ENCODE assay signal across 24 cellular contexts in the genomic region with DNA sequence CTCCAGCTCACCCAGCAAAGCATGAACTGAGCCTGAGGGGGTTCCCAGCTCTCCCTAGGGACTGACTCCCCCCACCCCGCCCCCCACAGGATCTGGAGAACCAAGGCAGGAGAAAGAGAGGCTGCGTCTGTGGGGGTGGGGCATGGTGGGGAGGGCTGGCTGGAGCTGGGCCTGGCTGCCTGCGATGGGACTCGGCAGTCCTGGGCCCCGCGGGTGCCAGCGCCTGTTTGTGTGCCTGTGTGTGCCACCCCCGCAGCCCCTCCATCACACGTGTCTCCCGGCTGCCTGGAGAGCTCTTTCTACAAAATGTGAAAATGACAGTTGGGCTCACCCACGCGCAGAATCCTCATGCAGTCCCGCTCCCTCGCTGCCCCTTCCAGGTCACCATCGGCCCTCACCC. TPM values are rescaled to one million over a fixed set of nuclear protein-coding genes. Genes with fewer than 3 reads are reported as not detected.
DNase-seq lines count a peak whose midpoint lies in the region; ATAC-seq and TF ChIP-seq lines count a peak whose summit lies in the region.
"Had no signal": no experiment of that assay in that cellular context is flagged by ENCODE, and none has a peak within 500 bp of the region (broad histone marks: within the 10 kb centered on the region; RNA-seq: fewer than 3 reads in every experiment).

No MANE protein-coding gene starts in this region.

- peak; percentile 46 for DNase-seq in activated naive CD4-positive, alpha-beta T cell treated with anti-CD3 and anti-CD28 coated beads for 36 hours
- DNase-seq in activated naive CD4-positive, alpha-beta T cell (lab: John Stamatoyannopoulos, UW) = no peak
- DNase-seq in Panc1 (ENCODE audit: low read depth, low spot score) = no peak
- peak in 2 of 10 donors; percentile 4 to 11 for DNase-seq in naive thymus-derived CD8-positive, alpha-beta T cell
- peak; percentile 14 for DNase-seq in stimulated activated naive CD4-positive, alpha-beta T cell treated with Interleukin-2 at 50 U/mL for 16 hours (lab: John Stamatoyannopoulos, UW)
- DNase-seq in NCI-H774 (lab: John Stamatoyannopoulos, UW) = no peak
- DNase-seq in ureter (ENCODE audit: low spot score) = no peak
- DNase-seq in natural killer cell = no peak
- DNase-seq: aorta, Caco-2, Kasumi-1, left cardiac atrium, NCI-H1048, NCI-H2081 treated with DMSO at 0.1 percent for 48 hours, NCI-H510A, nephron progenitor cell, spleen, SW 1271 had no signal

- ATAC-seq in Panc1 (0 out of 2 replicates have a peak, but pooled peaks have one; percentile 26), natural killer cell (no peak)
- peak; percentile 34 to 37 for ATAC-seq in naive thymus-derived CD8-positive, alpha-beta T cell
- ATAC-seq: esophagus mucosa, gastroesophageal sphincter, left cardiac atrium had no signal

- CTCF ChIA-PET in activated naive CD4-positive, alpha-beta T cell treated with anti-CD3 and anti-CD28 coated beads for 36 hours (lab: Charles Lee) = no interaction called here
- CTCF ChIA-PET in Panc1 (lab: Charles Lee) = no interaction called here

- TF ChIP-seq CTCF in Panc1 (IDR thresholded peaks at IDR 0.05) = no peak
- TF ChIP-seq CTCF in natural killer cell (IDR thresholded peaks at IDR 0.05) = no peak

- intact Hi-C loops in activated naive CD4-positive, alpha-beta T cell treated with anti-CD3 and anti-CD28 coated beads for 36 hours (cut with micrococcal nuclease) = no loop called here
- intact Hi-C loops in Panc1 (cut with micrococcal nuclease; ENCODE audit: unreplicated experiment) = no loop called here
- intact Hi-C loops in natural killer cell (cut with micrococcal nuclease) = no loop called here

- no peak overlapping the region for H3K4me3 Mint-ChIP-seq in activated naive CD4-positive, alpha-beta T cell treated with anti-CD3 and anti-CD28 coated beads for 36 hours
- H3K4me3 Mint-ChIP-seq in naive thymus-derived CD8-positive, alpha-beta T cell = peak overlapping the region in 3 of 10 donors; percentile 18 to 51 (median 36)
- H3K4me3 Mint-ChIP-seq in natural killer cell = no peak overlapping the region
- H3K4me3 Mint-ChIP-seq: central memory CD8-positive, alpha-beta T cell; stimulated activated naive CD8-positive, alpha-beta T cell treated with anti-CD3 and anti-CD28 coated beads, Interleukin-15, Interleukin-2, amounts not matched to agents 100 ng/mL and 50 ng/mL, for 24 hours had no signal

- no peaks in the 10 kb centered on the region for H3K9me3 ChIP-seq in Panc1 (ENCODE audit: control insufficient read depth, insufficient read depth, low read depth, low read length)
- H3K9me3 ChIP-seq: Caco-2 had no signal

- no peak overlapping the region for H3K27ac ChIP-seq in Panc1 (ENCODE audit: low read length)
- H3K27ac ChIP-seq: gastroesophageal sphincter, spleen, tibial nerve had no signal

- peaks cover 2% of the 10 kb centered on the region for H3K9me3 Mint-ChIP-seq in activated naive CD4-positive, alpha-beta T cell treated with anti-CD3 and anti-CD28 coated beads for 36 hours
- peaks cover 0 to 9% (median 3%) of the 10 kb centered on the region in 9 donors for H3K9me3 Mint-ChIP-seq in naive thymus-derived CD8-positive, alpha-beta T cell
- H3K9me3 Mint-ChIP-seq in natural killer cell = no peaks in the 10 kb centered on the region
- H3K9me3 Mint-ChIP-seq: activated T-helper 2 cell treated with anti-CD3 and anti-CD28 coated beads, Interferon-gamma antibody, Interleukin-2, Interleukin-4, amounts not matched to agents 10 μg/mL and 5 μg/mL and 100 μg/mL, durations not matched to agents 14 hours and 24 hours and 36 hours; central memory CD8-positive, alpha-beta T cell had no signal

- H3K36me3 Mint-ChIP-seq in activated naive CD4-positive, alpha-beta T cell treated with anti-CD3 and anti-CD28 coated beads for 36 hours (ENCODE audit: low read depth) = peaks cover 2% of the 10 kb centered on the region
- peaks cover 2 to 6% (median 3%) of the 10 kb centered on the region in 3 donors for H3K36me3 Mint-ChIP-seq in naive thymus-derived CD8-positive, alpha-beta T cell
- H3K36me3 Mint-ChIP-seq in natural killer cell = no peaks in the 10 kb centered on the region

- H3K4me1 Mint-ChIP-seq in activated naive CD4-positive, alpha-beta T cell treated with anti-CD3 and anti-CD28 coated beads for 36 hours (ENCODE audit: low read depth) = peaks cover 28% of the 10 kb centered on the region
- peaks cover 20 to 31% (median 25%) of the 10 kb centered on the region in 4 donors for H3K4me1 Mint-ChIP-seq in naive thymus-derived CD8-positive, alpha-beta T cell
- H3K4me1 Mint-ChIP-seq in natural killer cell = peaks cover 6 to 12% of the 10 kb centered on the region in 2 donors

- no peak overlapping the region for H3K4me3 ChIP-seq in Panc1 (ENCODE audit: low read depth in 2 of 2, low read length in 2 of 2)
- H3K4me3 ChIP-seq: gastroesophageal sphincter, spleen, tibial nerve had no signal

- no peaks in the 10 kb centered on the region for H3K27me3 ChIP-seq in Panc1 (ENCODE audit: control insufficient read depth, insufficient read depth, low read length)

- no peaks in the 10 kb centered on the region for H3K4me1 ChIP-seq in Panc1 (ENCODE audit: control insufficient read depth, insufficient read depth, low read length)
- H3K4me1 ChIP-seq: Caco-2, gastroesophageal sphincter, tibial nerve had no signal

- H3K27me3 Mint-ChIP-seq in activated naive CD4-positive, alpha-beta T cell treated with anti-CD3 and anti-CD28 coated beads for 36 hours (ENCODE audit: low read depth) = no peaks in the 10 kb centered on the region
- peaks cover 6 to 28% (median 18%) of the 10 kb centered on the region in 5 donors for H3K27me3 Mint-ChIP-seq in naive thymus-derived CD8-positive, alpha-beta T cell
- peaks cover 16 to 45% of the 10 kb centered on the region in 2 donors for H3K27me3 Mint-ChIP-seq in natural killer cell (ENCODE audit: low read depth in 2 of 2)

- in situ Hi-C loops in Panc1 (cut with HindIII; ENCODE audit: low pct_unique_long_range_greater_than_20kb, low sequenced_read_pairs) = no loop called here

- no peak overlapping the region for H3K27ac Mint-ChIP-seq in activated naive CD4-positive, alpha-beta T cell treated with anti-CD3 and anti-CD28 coated beads for 36 hours
- H3K27ac Mint-ChIP-seq in naive thymus-derived CD8-positive, alpha-beta T cell = peak overlapping the region in 1 of 10 donors; percentile 19
- no peak overlapping the region for H3K27ac Mint-ChIP-seq in natural killer cell
- H3K27ac Mint-ChIP-seq: activated T-helper 2 cell treated with anti-CD3 and anti-CD28 coated beads, Interferon-gamma antibody, Interleukin-2, Interleukin-4, amounts not matched to agents 10 μg/mL and 5 μg/mL and 100 μg/mL, durations not matched to agents 14 hours and 24 hours and 36 hours; nephron progenitor cell; stimulated activated naive CD8-positive, alpha-beta T cell treated with anti-CD3 and anti-CD28 coated beads, Interleukin-15, Interleukin-2, amounts not matched to agents 100 ng/mL and 50 ng/mL, for 24 hours had no signal

- H3K36me3 ChIP-seq in Panc1 (ENCODE audit: control insufficient read depth, insufficient read depth, low read length) = no peaks in the 10 kb centered on the region
- H3K36me3 ChIP-seq: gastroesophageal sphincter, spleen, tibial nerve had no signal

- POLR2A ChIA-PET in Panc1 (lab: Charles Lee) = no interaction called here
- POLR2A ChIA-PET in naive thymus-derived CD8-positive, alpha-beta T cell (lab: Charles Lee) = no interaction called here

- no TSS peak for BruUV-seq in Panc1 (replicated peaks; lab: Mats Ljungman, UMichigan)

RNA-seq across cellular contexts. Expression of a gene that starts 46.8 kb away (rescaled TPM):
- under 1 TPM; 0.27 to 0.31 TPM for total RNA-seq in activated naive CD4-positive, alpha-beta T cell treated with anti-CD3 and anti-CD28 coated beads for 36 hours
- total RNA-seq in Panc1 (2021; ENCODE audit: unreplicated experiment) (0.23 TPM), ureter (0.75 TPM), natural killer cell (under 1 TPM; 0.05 to 0.83 (median 0.72) TPM)
- polyA plus RNA-seq in Panc1 (2012; ENCODE audit: insufficient read length) = 0.53 TPM
- total RNA-seq in naive thymus-derived CD8-positive, alpha-beta T cell = 10 to 100 TPM; 14.4 to 14.9 TPM
- polyA plus RNA-seq in naive thymus-derived CD8-positive, alpha-beta T cell = under 1 TPM; 0.04 to 0.33 (median 0.10) TPM
- total RNA-seq: Caco-2 had no signal
- polyA plus RNA-seq: aorta had no signal

Comparison
In these comparisons a context has a peak if more than half of its experiments do, and no peak if none do; other contexts are left out.
1. DNase-seq: peak in activated naive CD4-positive, alpha-beta T cell treated with anti-CD3 and anti-CD28 coated beads for 36 hours (single experiment) and stimulated activated naive CD4-positive, alpha-beta T cell treated with Interleukin-2 at 50 U/mL for 16 hours (single experiment); none in activated naive CD4-positive, alpha-beta T cell (0 of 4), Panc1 (single experiment), NCI-H774 (single experiment), ureter (single experiment) and natural killer cell (single experiment).
2. ATAC-seq: peak in Panc1 (single experiment) and naive thymus-derived CD8-positive, alpha-beta T cell (2 of 2); none in natural killer cell (0 of 3).